17 cellular contexts compared by ENCODE assay signal in the genomic region with DNA sequence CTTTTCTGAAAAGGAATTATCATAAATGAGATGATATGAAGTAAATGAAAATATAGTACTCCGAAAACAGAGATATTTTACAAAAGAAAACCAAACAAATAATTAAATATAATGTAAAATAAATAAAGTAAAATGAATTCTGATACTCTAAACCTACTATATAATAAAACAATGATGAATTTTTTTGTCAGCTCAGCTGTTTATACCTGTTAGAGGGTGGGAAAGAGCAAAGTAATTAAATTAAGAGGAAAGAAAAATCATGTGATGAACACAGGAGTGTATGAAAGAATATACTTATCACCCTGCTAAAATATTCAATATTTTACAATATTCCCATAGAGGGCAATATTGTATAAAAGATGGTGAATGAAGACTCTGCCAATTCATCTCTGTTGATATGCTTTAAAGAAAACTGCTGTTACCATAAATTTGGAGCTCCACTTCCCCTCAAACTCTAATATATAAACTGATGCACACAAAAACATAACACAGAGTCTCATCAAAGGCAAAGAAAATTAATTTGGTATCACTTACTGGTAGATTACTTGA. TPM values are rescaled to one million over a fixed set of nuclear protein-coding genes. Genes with fewer than 3 reads are reported as not detected.
DNase-seq lines count a peak whose midpoint lies in the region; ATAC-seq and TF ChIP-seq lines count a peak whose summit lies in the region.
"Had no signal": no experiment of that assay in that cellular context is flagged by ENCODE, and none has a peak within 500 bp of the region (broad histone marks: within the 10 kb centered on the region; RNA-seq: fewer than 3 reads in every experiment).

No MANE protein-coding gene starts in this region.

- CTCF ChIA-PET in activated CD8-positive, alpha-beta memory T cell treated with anti-CD3 and anti-CD28 coated beads, Interleukin-2, amount 10 ng/mL, durations not matched to agents 7 days and 5 days (lab: Charles Lee): no interaction called here

- no peaks in the 10 kb centered on the region for H3K36me3 Mint-ChIP-seq in osteocyte (ENCODE audit: unreplicated experiment)
- no peaks in the 10 kb centered on the region for H3K36me3 Mint-ChIP-seq in activated CD8-positive, alpha-beta memory T cell treated with anti-CD3 and anti-CD28 coated beads, Interleukin-2, amount 10 ng/mL, durations not matched to agents 7 days and 5 days
- H3K36me3 Mint-ChIP-seq: activated naive CD8-positive, alpha-beta T cell treated with anti-CD3 and anti-CD28 coated beads, Interleukin-2, amount 10 ng/mL, durations not matched to agents 7 days and 5 days had no signal

- no peak overlapping the region for H3K4me3 Mint-ChIP-seq in osteocyte (ENCODE audit: unreplicated experiment)
- no peak overlapping the region for H3K4me3 Mint-ChIP-seq in activated CD8-positive, alpha-beta memory T cell treated with anti-CD3 and anti-CD28 coated beads, Interleukin-2, amount 10 ng/mL, durations not matched to agents 7 days and 5 days
- H3K4me3 Mint-ChIP-seq: activated naive CD8-positive, alpha-beta T cell treated with anti-CD3 and anti-CD28 coated beads, Interleukin-2, amount 10 ng/mL, durations not matched to agents 7 days and 5 days had no signal

- peak; percentile 16 for DNase-seq in DMS153 (lab: John Stamatoyannopoulos, UW)
- DNase-seq in DMS153 treated with DMSO at 0.1 percent for 48 hours (lab: John Stamatoyannopoulos, UW; ENCODE audit: unreplicated experiment): no peak
- DNase-seq in NCI-H1105 treated with DMSO at 0.1 percent for 48 hours (lab: John Stamatoyannopoulos, UW): peak; percentile 13
- DNase-seq in SW480 (ENCODE audit: low spot score): peak; percentile 2
- no peak for DNase-seq in osteocyte (ENCODE audit: extremely low spot score, unreplicated experiment)
- no peak for DNase-seq in LoVo (ENCODE audit: low spot score)
- DNase-seq in activated CD8-positive, alpha-beta memory T cell treated with anti-CD3 and anti-CD28 coated beads, Interleukin-2, amount 10 ng/mL, durations not matched to agents 7 days and 5 days: no peak
- DNase-seq: 8988T; activated CD8-positive, alpha-beta memory T cell treated with anti-CD3 and anti-CD28 coated beads, Interleukin-2, amount 50 U/mL, for 4 hours; activated naive CD8-positive, alpha-beta T cell treated with anti-CD3 and anti-CD28 coated beads, Interleukin-2, amount 10 ng/mL, durations not matched to agents 7 days and 5 days; DMS79 treated with DMSO at 0.1 percent for 48 hours; mammary epithelial cell; nucleus accumbens; stimulated activated CD4-positive, alpha-beta T cell treated with anti-CD3 and anti-CD28 coated beads, Interleukin-12 subunit alpha, Interleukin-12 subunit beta, amount 100 ng/mL, for 4 hours; WERI-Rb-1 had no signal

- H3K27ac Mint-ChIP-seq in osteocyte (ENCODE audit: unreplicated experiment): no peak overlapping the region
- H3K27ac Mint-ChIP-seq in activated CD8-positive, alpha-beta memory T cell treated with anti-CD3 and anti-CD28 coated beads, Interleukin-2, amount 10 ng/mL, durations not matched to agents 7 days and 5 days: no peak overlapping the region
- H3K27ac Mint-ChIP-seq: activated naive CD8-positive, alpha-beta T cell treated with anti-CD3 and anti-CD28 coated beads, Interleukin-2, amount 10 ng/mL, durations not matched to agents 7 days and 5 days had no signal

- TF ChIP-seq CTCF in osteocyte (IDR thresholded peaks at IDR 0.05): peak; percentile 65

- no peaks in the 10 kb centered on the region for H3K9me3 Mint-ChIP-seq in osteocyte (ENCODE audit: unreplicated experiment)
- no peaks in the 10 kb centered on the region for H3K9me3 Mint-ChIP-seq in activated CD8-positive, alpha-beta memory T cell treated with anti-CD3 and anti-CD28 coated beads, Interleukin-2, amount 10 ng/mL, durations not matched to agents 7 days and 5 days (ENCODE audit: low read depth)
- H3K9me3 Mint-ChIP-seq: activated naive CD8-positive, alpha-beta T cell treated with anti-CD3 and anti-CD28 coated beads, Interleukin-2, amount 10 ng/mL, durations not matched to agents 7 days and 5 days had no signal

- ATAC-seq in GM18858 (IDR thresholded peaks at IDR 0.05; ENCODE audit: unreplicated experiment): no peak
- ATAC-seq in activated CD8-positive, alpha-beta memory T cell treated with anti-CD3 and anti-CD28 coated beads, Interleukin-2, amount 10 ng/mL, durations not matched to agents 7 days and 5 days: no peak

- peaks cover 6% of the 10 kb centered on the region for H3K4me1 Mint-ChIP-seq in osteocyte (ENCODE audit: unreplicated experiment)
- H3K4me1 Mint-ChIP-seq in activated CD8-positive, alpha-beta memory T cell treated with anti-CD3 and anti-CD28 coated beads, Interleukin-2, amount 10 ng/mL, durations not matched to agents 7 days and 5 days: no peaks in the 10 kb centered on the region
- H3K4me1 Mint-ChIP-seq: activated naive CD8-positive, alpha-beta T cell treated with anti-CD3 and anti-CD28 coated beads, Interleukin-2, amount 10 ng/mL, durations not matched to agents 7 days and 5 days had no signal

- no peaks in the 10 kb centered on the region for H3K27me3 Mint-ChIP-seq in osteocyte (ENCODE audit: unreplicated experiment)
- no peaks in the 10 kb centered on the region for H3K27me3 Mint-ChIP-seq in activated CD8-positive, alpha-beta memory T cell treated with anti-CD3 and anti-CD28 coated beads, Interleukin-2, amount 10 ng/mL, durations not matched to agents 7 days and 5 days
- H3K27me3 Mint-ChIP-seq: activated naive CD8-positive, alpha-beta T cell treated with anti-CD3 and anti-CD28 coated beads, Interleukin-2, amount 10 ng/mL, durations not matched to agents 7 days and 5 days had no signal

RNA-seq across cellular contexts. Expression of a gene that starts 6.5 kb away (rescaled TPM):
- total RNA-seq in osteocyte: 4.5 and 5.1 TPM in 2 replicates
- not detected for total RNA-seq in activated CD8-positive, alpha-beta memory T cell treated with anti-CD3 and anti-CD28 coated beads, Interleukin-2, amount 10 ng/mL, durations not matched to agents 7 days and 5 days
- total RNA-seq: activated naive CD8-positive, alpha-beta T cell treated with anti-CD3 and anti-CD28 coated beads, Interleukin-2, amount 10 ng/mL, durations not matched to agents 7 days and 5 days; H1; mammary epithelial cell had no signal

Comparison
In these comparisons a context has a peak if more than half of its experiments do, and no peak if none do; other contexts are left out.
1. DNase-seq: peak in DMS153 (single experiment), NCI-H1105 treated with DMSO at 0.1 percent for 48 hours (single experiment) and SW480 (single experiment); none in DMS153 treated with DMSO at 0.1 percent for 48 hours (single experiment), osteocyte (single experiment), LoVo (single experiment) and activated CD8-positive, alpha-beta memory T cell treated with anti-CD3 and anti-CD28 coated beads, Interleukin-2, amount 10 ng/mL, durations not matched to agents 7 days and 5 days (single experiment).